32 cellular contexts compared by ENCODE assay signal in the genomic region with DNA sequence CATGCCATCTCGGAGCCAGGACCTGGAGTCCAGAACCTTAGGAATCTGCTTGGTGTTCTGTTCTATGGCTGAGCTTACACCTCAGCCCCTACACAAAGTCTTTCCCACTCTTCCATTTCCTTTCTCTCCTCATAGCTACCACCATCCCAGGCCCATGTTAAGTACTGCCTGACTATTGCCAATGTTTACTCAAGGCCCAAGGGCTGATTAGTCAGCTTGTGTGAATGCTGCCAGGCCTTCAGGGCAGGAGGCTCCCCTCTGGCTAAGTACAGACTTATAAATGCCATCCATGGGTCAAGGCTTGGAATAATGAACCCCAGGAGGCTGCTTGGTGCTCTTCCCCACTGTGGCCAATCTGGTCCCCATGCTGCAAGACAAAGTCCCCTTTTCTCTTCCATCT.
DNase-seq lines count a peak whose midpoint lies in the region; ATAC-seq, FAIRE-seq and TF ChIP-seq lines count a peak whose summit lies in the region.
"Had no signal": no experiment of that assay in that cellular context is flagged by ENCODE, and none has a peak within 500 bp of the region (broad histone marks: within the 10 kb centered on the region; RNA-seq: fewer than 3 reads in every experiment).

No MANE protein-coding gene starts in this region.

- H3K4me3 ChIP-seq in pancreas = no peak overlapping the region
- H3K4me3 ChIP-seq: BLaER1, esophagus squamous epithelium, lower lobe of right lung, smooth muscle cell, tibial artery had no signal

- 94 to 96% methylated on average over 1 of the region's 1 CpG for WGBS in pancreas, 2 donors

- H3K36me3 ChIP-seq in pancreas = no peaks in the 10 kb centered on the region
- H3K36me3 ChIP-seq: BLaER1, esophagus squamous epithelium, lower lobe of right lung, tibial artery had no signal

- no peaks in the 10 kb centered on the region for H3K27me3 ChIP-seq in pancreas
- H3K27me3 ChIP-seq: esophagus squamous epithelium, tibial artery had no signal

- no peaks in the 10 kb centered on the region for H3K4me1 Mint-ChIP-seq in MCF 10A (ENCODE audit: insufficient read depth, unreplicated experiment)
- H3K4me1 Mint-ChIP-seq: activated CD4-positive, alpha-beta T cell treated with anti-CD3 and anti-CD28 coated beads for 36 hours; natural killer cell; stimulated activated naive CD8-positive, alpha-beta T cell treated with anti-CD3 and anti-CD28 coated beads, Interleukin-15, amount 100 ng/mL, for 72 hours had no signal

- intact Hi-C loops in pancreas (cut with DNase I) = no loop called here
- intact Hi-C loops in MCF 10A (cut with micrococcal nuclease) = loop anchor here (10.0 kb wide), 1 partner anchor 928 kb away; no protein-coding TSS in a partner anchor

- FAIRE-seq in pancreas (lab: Jason Lieb, UNC) = no peak
- FAIRE-seq: keratinocyte had no signal

- no peaks in the 10 kb centered on the region for H3K4me1 ChIP-seq in pancreas
- H3K4me1 ChIP-seq: BLaER1, Caco-2, esophagus squamous epithelium, lower lobe of right lung, tibial artery had no signal

- H3K27ac Mint-ChIP-seq in MCF 10A (ENCODE audit: low read depth, unreplicated experiment) = no peak overlapping the region
- H3K27ac Mint-ChIP-seq: activated CD4-positive, alpha-beta T cell treated with anti-CD3 and anti-CD28 coated beads for 36 hours; activated CD8-positive, alpha-beta T cell treated with anti-CD3 and anti-CD28 coated beads, Interleukin-2, amount 10 ng/mL, durations not matched to agents 7 days and 5 days; activated naive CD8-positive, alpha-beta T cell; dendritic cell treated with granulocyte-macrophage colony-stimulating factor and Interleukin-4, amounts not matched to agents 40 ng/mL and 50 ng/mL, for 4 days; natural killer cell; stimulated activated naive CD8-positive, alpha-beta T cell treated with anti-CD3 and anti-CD28 coated beads, Interleukin-15, amount 100 ng/mL, for 72 hours; T-helper 1 cell treated with Interleukin-12 subunit alpha and Interleukin-12 subunit beta and Interleukin-4 antibody, amounts not matched to agents 30 μg/mL and 1 μg/mL, for 36 hours had no signal

- ATAC-seq in pancreas (peak; percentile 74 to 96 (median 86)), HG03139 (IDR thresholded peaks at IDR 0.05; ENCODE audit: unreplicated experiment) (no peak)
- ATAC-seq: activated CD4-positive, alpha-beta T cell treated with anti-CD3 and anti-CD28 coated beads for 36 hours; activated CD8-positive, alpha-beta T cell treated with anti-CD3 and anti-CD28 coated beads, Interleukin-2, amount 10 ng/mL, durations not matched to agents 7 days and 5 days; HCT116; natural killer cell; stimulated activated naive CD8-positive, alpha-beta T cell treated with anti-CD3 and anti-CD28 coated beads, Interleukin-15, amount 100 ng/mL, for 72 hours had no signal

- H3K27ac ChIP-seq in pancreas = no peak overlapping the region
- H3K27ac ChIP-seq: BLaER1, esophagus squamous epithelium, lower lobe of right lung, tibial artery had no signal

- H3K9me3 Mint-ChIP-seq in MCF 10A (ENCODE audit: unreplicated experiment) = peaks cover 13% of the 10 kb centered on the region
- H3K9me3 Mint-ChIP-seq: dendritic cell treated with granulocyte-macrophage colony-stimulating factor and Interleukin-4, amounts not matched to agents 40 ng/mL and 50 ng/mL, for 4 days; T-helper 1 cell treated with Interleukin-12 subunit alpha and Interleukin-12 subunit beta and Interleukin-4 antibody, amounts not matched to agents 30 μg/mL and 1 μg/mL, for 36 hours had no signal

- BruUV-seq in MCF 10A (replicated peaks; lab: Mats Ljungman, UMichigan) = no TSS peak

- H3K4me3 Mint-ChIP-seq in MCF 10A (ENCODE audit: unreplicated experiment) = no peak overlapping the region
- H3K4me3 Mint-ChIP-seq: activated CD4-positive, alpha-beta T cell treated with anti-CD3 and anti-CD28 coated beads for 36 hours; activated CD8-positive, alpha-beta T cell treated with anti-CD3 and anti-CD28 coated beads, Interleukin-2, amount 10 ng/mL, durations not matched to agents 7 days and 5 days; activated naive CD8-positive, alpha-beta T cell; dendritic cell treated with granulocyte-macrophage colony-stimulating factor and Interleukin-4, amounts not matched to agents 40 ng/mL and 50 ng/mL, for 4 days; natural killer cell; stimulated activated naive CD8-positive, alpha-beta T cell treated with anti-CD3 and anti-CD28 coated beads, Interleukin-15, amount 100 ng/mL, for 72 hours; T-helper 1 cell treated with Interleukin-12 subunit alpha and Interleukin-12 subunit beta and Interleukin-4 antibody, amounts not matched to agents 30 μg/mL and 1 μg/mL, for 36 hours had no signal

- H3K27me3 Mint-ChIP-seq in MCF 10A (ENCODE audit: insufficient read depth, unreplicated experiment) = no peaks in the 10 kb centered on the region
- H3K27me3 Mint-ChIP-seq: activated CD4-positive, alpha-beta T cell treated with anti-CD3 and anti-CD28 coated beads for 36 hours; activated naive CD8-positive, alpha-beta T cell; dendritic cell treated with granulocyte-macrophage colony-stimulating factor and Interleukin-4, amounts not matched to agents 40 ng/mL and 50 ng/mL, for 4 days; stimulated activated naive CD8-positive, alpha-beta T cell treated with anti-CD3 and anti-CD28 coated beads, Interleukin-15, amount 100 ng/mL, for 72 hours had no signal

- CTCF ChIA-PET in MCF 10A (lab: Yijun Ruan, JAX) = no interaction called here

- H3K36me3 Mint-ChIP-seq in MCF 10A (ENCODE audit: insufficient read depth, unreplicated experiment) = no peaks in the 10 kb centered on the region
- H3K36me3 Mint-ChIP-seq: activated naive CD8-positive, alpha-beta T cell; natural killer cell had no signal

- no peaks in the 10 kb centered on the region for H3K9me3 ChIP-seq in pancreas
- H3K9me3 ChIP-seq: BLaER1, Caco-2, esophagus squamous epithelium, lower lobe of right lung, tibial artery had no signal

- TF ChIP-seq CTCF in pancreas (IDR thresholded peaks at IDR 0.05) (no peak), MCF 10A (IDR thresholded peaks at IDR 0.05; ENCODE audit: unreplicated experiment) (no peak)

- POLR2A ChIA-PET in MCF 10A (lab: Yijun Ruan, JAX) = no interaction called here

- peak; percentile 83 for DNase-seq in DMS53 (lab: John Stamatoyannopoulos, UW)
- DNase-seq in NCI-H460 (ENCODE audit: extremely low read depth, low read depth) = peak; percentile 4
- DNase-seq in fibroblast of gingiva (ENCODE audit: low read depth) = peak; percentile 26
- DNase-seq in pancreas = peak in 3 of 6 donors; percentile 2 to 43 (median 18)
- DNase-seq in MCF 10A (ENCODE audit: unreplicated experiment) = no peak
- no peak for DNase-seq in SIG-M5 (lab: John Stamatoyannopoulos, UW)
- DNase-seq: activated CD4-positive, alpha-beta T cell treated with anti-CD3 and anti-CD28 coated beads for 36 hours; activated CD8-positive, alpha-beta T cell treated with anti-CD3 and anti-CD28 coated beads, Interleukin-2, amount 10 ng/mL, durations not matched to agents 7 days and 5 days; activated T-cell treated with anti-CD3 and anti-CD28 coated beads for 4 hours; aorta; Caco-2; central memory CD4-positive, alpha-beta T cell; esophagus squamous epithelium; Karpas-422; lower lobe of right lung; natural killer cell; NCI-H1694 treated with DMSO at 0.1 percent for 48 hours; NCI-H2227 treated with DMSO at 0.1 percent for 48 hours; NCI-H82; retina; stimulated activated CD4-positive, alpha-beta T cell treated with anti-CD3 and anti-CD28 coated beads, Interleukin-1b, Interleukin-23, amount 100 ng/mL, for 48 hours; stimulated activated CD8-positive, alpha-beta memory T cell treated with anti-CD3 and anti-CD28 coated beads, Interleukin-4, amount 100 ng/mL, for 48 hours; stimulated activated naive CD8-positive, alpha-beta T cell treated with anti-CD3 and anti-CD28 coated beads, Interleukin-15, amount 100 ng/mL, for 72 hours; tibial artery had no signal

Comparison
In these comparisons a context has a peak if more than half of its experiments do, and no peak if none do; other contexts are left out.
1. DNase-seq: peak in DMS53 (single experiment), NCI-H460 (single experiment) and fibroblast of gingiva (single experiment); none in MCF 10A (single experiment) and SIG-M5 (single experiment).